Comparison of ENCODE assay signal across 20 cellular contexts in genomic region chr16:82855471-82855870, GRCh38.
"Had no signal": no experiment of that assay in that cellular context is flagged by ENCODE, and none has a peak within 500 bp of the region (broad histone marks: within the 10 kb centered on the region; RNA-seq: fewer than 3 reads in every experiment).

No MANE protein-coding gene starts in this region.

- H3K4me3 ChIP-seq: body of pancreas, dorsolateral prefrontal cortex, heart right ventricle, ovary, thyroid gland had no signal

- DNase-seq: activated B cell treated with CpG ODN at 0.5 μM for 24 hours; activated CD4-positive, alpha-beta memory T cell treated with anti-CD3 and anti-CD28 coated beads for 36 hours; activated CD4-positive, alpha-beta T cell treated with anti-CD3 and anti-CD28 coated beads for 4 hours; activated naive CD4-positive, alpha-beta T cell; activated naive CD8-positive, alpha-beta T cell treated with anti-CD3 and anti-CD28 coated beads for 36 hours; activated T-cell treated with anti-CD3 and anti-CD28 coated beads for 4 hours; amygdala; body of pancreas; dorsolateral prefrontal cortex; heart right ventricle; mesenchymal stem cell; naive thymus-derived CD8-positive, alpha-beta T cell; ovary; stimulated activated CD4-positive, alpha-beta T cell treated with anti-CD3 and anti-CD28 coated beads, Interleukin-4, amount 100 ng/mL, for 24 hours; T-helper 1 cell; T-helper 9 cell; thyroid gland had no signal

- ATAC-seq: body of pancreas; naive thymus-derived CD8-positive, alpha-beta T cell; sciatic nerve; stimulated activated effector memory CD8-positive, alpha-beta T cell treated with anti-CD3 and anti-CD28 coated beads, Interleukin-12 subunit alpha, Interleukin-12 subunit beta, amount 100 ng/mL, for 72 hours had no signal

- H3K27ac ChIP-seq: body of pancreas, dorsolateral prefrontal cortex, epithelial cell of prostate, heart right ventricle, ovary, thyroid gland had no signal
